Comparison of ENCODE assay signal across 14 cellular contexts in genomic region chr10:34862892-34863291, GRCh38.
"Had no signal": no experiment of that assay in that cellular context is flagged by ENCODE, and none has a peak within 500 bp of the region (broad histone marks: within the 10 kb centered on the region; RNA-seq: fewer than 3 reads in every experiment).

No MANE protein-coding gene starts in this region.

- H3K27ac Mint-ChIP-seq: activated CD4-positive, alpha-beta T cell treated with anti-CD3 and anti-CD28 coated beads, Interleukin-2, amount 10 ng/mL, durations not matched to agents 7 days and 5 days; activated naive CD8-positive, alpha-beta T cell treated with anti-CD3 and anti-CD28 coated beads for 36 hours; activated T-helper 1 cell treated with anti-CD3 and anti-CD28 coated beads, Interleukin-12 subunit alpha, Interleukin-12 subunit beta, Interleukin-2, Interleukin-4 antibody, amounts not matched to agents 30 ng/mL and 10 ng/mL and 1 ng/mL, durations not matched to agents 14 hours and 24 hours and 36 hours; stimulated activated naive B cell treated with anti-CD40 and anti-IgM and Interleukin-4, amounts not matched to agents 10 μg/mL and 1 μg/mL and 100 μg/mL, for 72 hours had no signal

- H3K79me2 ChIP-seq: parathyroid adenoma had no signal

- H3K27me3 ChIP-seq: body of pancreas, tibial nerve had no signal

- H3K9me3 Mint-ChIP-seq: activated CD4-positive, alpha-beta T cell treated with anti-CD3 and anti-CD28 coated beads, Interleukin-2, amount 10 ng/mL, durations not matched to agents 7 days and 5 days; activated naive CD8-positive, alpha-beta T cell treated with anti-CD3 and anti-CD28 coated beads for 36 hours; activated T-helper 1 cell treated with anti-CD3 and anti-CD28 coated beads, Interleukin-12 subunit alpha, Interleukin-12 subunit beta, Interleukin-2, Interleukin-4 antibody, amounts not matched to agents 30 ng/mL and 10 ng/mL and 1 ng/mL, durations not matched to agents 14 hours and 24 hours and 36 hours; stimulated activated naive B cell treated with anti-CD40 and anti-IgM and Interleukin-4, amounts not matched to agents 10 μg/mL and 1 μg/mL and 100 μg/mL, for 72 hours had no signal

- H3K36me3 Mint-ChIP-seq: activated naive CD8-positive, alpha-beta T cell treated with anti-CD3 and anti-CD28 coated beads for 36 hours; naive thymus-derived CD4-positive, alpha-beta T cell; stimulated activated naive B cell treated with anti-CD40 and anti-IgM and Interleukin-4, amounts not matched to agents 10 μg/mL and 1 μg/mL and 100 μg/mL, for 72 hours had no signal

- ATAC-seq: body of pancreas; esophagus mucosa; left lobe of liver; naive thymus-derived CD4-positive, alpha-beta T cell; stimulated activated naive B cell treated with anti-CD40 and anti-IgM and Interleukin-4, amounts not matched to agents 10 μg/mL and 1 μg/mL and 100 μg/mL, for 72 hours had no signal

- H3K27ac ChIP-seq: body of pancreas, parathyroid adenoma, tibial nerve had no signal

- H3K36me3 ChIP-seq: tibial nerve had no signal

- H3K27me3 Mint-ChIP-seq: activated CD4-positive, alpha-beta T cell treated with anti-CD3 and anti-CD28 coated beads, Interleukin-2, amount 10 ng/mL, durations not matched to agents 7 days and 5 days had no signal

- H3K4me3 ChIP-seq: body of pancreas, tibial nerve had no signal

- H2AFZ ChIP-seq: parathyroid adenoma had no signal

- DNase-seq: activated CD4-positive, alpha-beta T cell treated with anti-CD3 and anti-CD28 coated beads, Interleukin-2, amount 10 ng/mL, durations not matched to agents 7 days and 5 days; activated naive CD8-positive, alpha-beta T cell treated with anti-CD3 and anti-CD28 coated beads for 36 hours; amygdala; body of pancreas; caudate nucleus; islet precursor cell; naive thymus-derived CD4-positive, alpha-beta T cell; stimulated activated CD4-positive, alpha-beta T cell treated with anti-CD3 and anti-CD28 coated beads, Interleukin-4, amount 100 ng/mL, for 1 hour; stimulated activated naive B cell treated with anti-CD40 and anti-IgM and Interleukin-4, amounts not matched to agents 10 μg/mL and 1 μg/mL and 100 μg/mL, for 72 hours had no signal

- H3K4me3 Mint-ChIP-seq: activated CD4-positive, alpha-beta T cell treated with anti-CD3 and anti-CD28 coated beads, Interleukin-2, amount 10 ng/mL, durations not matched to agents 7 days and 5 days; activated naive CD8-positive, alpha-beta T cell treated with anti-CD3 and anti-CD28 coated beads for 36 hours; activated T-helper 1 cell treated with anti-CD3 and anti-CD28 coated beads, Interleukin-12 subunit alpha, Interleukin-12 subunit beta, Interleukin-2, Interleukin-4 antibody, amounts not matched to agents 30 ng/mL and 10 ng/mL and 1 ng/mL, durations not matched to agents 14 hours and 24 hours and 36 hours; naive thymus-derived CD4-positive, alpha-beta T cell; stimulated activated naive B cell treated with anti-CD40 and anti-IgM and Interleukin-4, amounts not matched to agents 10 μg/mL and 1 μg/mL and 100 μg/mL, for 72 hours had no signal

- H3K4me1 Mint-ChIP-seq: activated CD4-positive, alpha-beta T cell treated with anti-CD3 and anti-CD28 coated beads, Interleukin-2, amount 10 ng/mL, durations not matched to agents 7 days and 5 days; activated naive CD8-positive, alpha-beta T cell treated with anti-CD3 and anti-CD28 coated beads for 36 hours; naive thymus-derived CD4-positive, alpha-beta T cell; stimulated activated naive B cell treated with anti-CD40 and anti-IgM and Interleukin-4, amounts not matched to agents 10 μg/mL and 1 μg/mL and 100 μg/mL, for 72 hours had no signal

- H3K4me1 ChIP-seq: parathyroid adenoma had no signal
